Comparison of ENCODE assay signal across 1 cellular context in the genomic region with DNA sequence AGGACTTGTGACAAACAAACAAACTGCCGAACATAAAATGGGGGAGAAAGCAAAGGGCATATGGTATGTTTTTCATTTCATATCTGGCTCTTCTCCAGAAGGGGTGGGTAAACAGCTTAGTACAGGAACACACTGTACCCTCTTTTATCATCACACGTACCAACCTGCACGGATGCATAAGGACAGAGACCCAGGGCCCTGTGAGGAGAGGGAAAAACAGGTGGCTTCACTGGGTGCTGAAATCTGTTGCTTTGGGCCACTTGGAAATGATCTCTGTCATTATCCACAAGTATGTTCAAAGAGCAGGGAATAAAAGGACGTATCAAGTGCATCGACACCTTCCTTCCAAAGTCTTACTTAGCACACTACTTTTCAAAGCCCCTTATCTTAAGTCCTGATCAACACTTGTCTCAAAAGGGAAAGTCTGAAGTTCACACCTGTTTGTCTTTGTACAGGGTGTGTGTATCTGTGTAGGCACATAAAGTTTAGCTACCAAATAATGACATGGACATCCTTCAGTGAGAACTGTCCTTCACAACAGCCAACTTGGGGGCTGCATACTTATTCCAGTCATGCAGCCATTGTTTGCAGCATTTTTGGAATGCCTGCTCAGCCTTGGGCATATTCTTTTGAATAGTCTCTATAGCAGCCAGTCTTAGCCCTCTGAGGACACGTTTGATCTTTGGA.
A peak's percentile ranks its signal among the peaks of the same experiment; 100 is the strongest.
TF ChIP-seq lines count a peak whose summit lies in the region.

No MANE protein-coding gene starts in this region.

TF ChIP-seq in HepG2, 621 proteins besides CTCF, POLR2A, EP300 and RAD21 (continued from another document):
- TF ChIP-seq ZNF510 (CRISPR knock-in tag; IDR thresholded peaks at IDR 0.05; ENCODE audit: low read depth): no peak
- TF ChIP-seq SP1 (IDR thresholded peaks at IDR 0.05): no peak
- peak; percentile 24; the same call in 1 of the 2 replicates for TF ChIP-seq SP1 (CRISPR knock-in tag; IDR thresholded peaks at IDR 0.05)
- TF ChIP-seq NKX3-1 (CRISPR knock-in tag; IDR thresholded peaks at IDR 0.05): no peak
- TF ChIP-seq ZNF253 (CRISPR knock-in tag; IDR thresholded peaks at IDR 0.05; ENCODE audit: borderline replicate concordance): no peak
- TF ChIP-seq PITX1 (CRISPR knock-in tag; IDR thresholded peaks at IDR 0.05): peak; percentile 12; the same call in 1 of the 2 replicates
- TF ChIP-seq TOE1 (CRISPR knock-in tag; IDR thresholded peaks at IDR 0.05): 0 out of 2 replicates have a peak, but pooled peaks have one; percentile 51
- TF ChIP-seq AGO2 (optimal IDR thresholded peaks at IDR 0.05; ENCODE audit: low read depth, low read length): no peak
- no peak for TF ChIP-seq AGO1 (IDR thresholded peaks at IDR 0.05; ENCODE audit: low read depth, low read length, poor library complexity, severe bottlenecking)
- TF ChIP-seq SMYD3 (CRISPR knock-in tag; IDR thresholded peaks at IDR 0.05): no peak
- peak; percentile 66; the same call in 1 of the 2 replicates for TF ChIP-seq MED1 (CRISPR knock-in tag; IDR thresholded peaks at IDR 0.05)
- TF ChIP-seq SSRP1 (CRISPR knock-in tag; IDR thresholded peaks at IDR 0.05): no peak
- TF ChIP-seq POGZ (CRISPR knock-in tag; IDR thresholded peaks at IDR 0.05): peak; percentile 79; the same call in 1 of the 2 replicates
- no peak for TF ChIP-seq RFX1 (IDR thresholded peaks at IDR 0.05)
- TF ChIP-seq, protein P1, sequence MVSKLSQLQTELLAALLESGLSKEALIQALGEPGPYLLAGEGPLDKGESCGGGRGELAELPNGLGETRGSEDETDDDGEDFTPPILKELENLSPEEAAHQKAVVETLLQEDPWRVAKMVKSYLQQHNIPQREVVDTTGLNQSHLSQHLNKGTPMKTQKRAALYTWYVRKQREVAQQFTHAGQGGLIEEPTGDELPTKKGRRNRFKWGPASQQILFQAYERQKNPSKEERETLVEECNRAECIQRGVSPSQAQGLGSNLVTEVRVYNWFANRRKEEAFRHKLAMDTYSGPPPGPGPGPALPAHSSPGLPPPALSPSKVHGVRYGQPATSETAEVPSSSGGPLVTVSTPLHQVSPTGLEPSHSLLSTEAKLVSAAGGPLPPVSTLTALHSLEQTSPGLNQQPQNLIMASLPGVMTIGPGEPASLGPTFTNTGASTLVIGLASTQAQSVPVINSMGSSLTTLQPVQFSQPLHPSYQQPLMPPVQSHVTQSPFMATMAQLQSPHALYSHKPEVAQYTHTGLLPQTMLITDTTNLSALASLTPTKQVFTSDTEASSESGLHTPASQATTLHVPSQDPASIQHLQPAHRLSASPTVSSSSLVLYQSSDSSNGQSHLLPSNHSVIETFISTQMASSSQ (IDR thresholded peaks at IDR 0.05; ENCODE audit: low read depth): no peak
- TF ChIP-seq, protein P1 (CRISPR knock-in tag; IDR thresholded peaks at IDR 0.05; ENCODE audit: borderline replicate concordance): no peak
- TF ChIP-seq SMC3 (IDR thresholded peaks at IDR 0.05; ENCODE audit: low read length): no peak
- peak; percentile 62; the same call in 1 of the 2 replicates for TF ChIP-seq NFIC (IDR thresholded peaks at IDR 0.05; ENCODE audit: low read length)
- peak; percentile 15; the same call in 1 of the 2 replicates for TF ChIP-seq NR2F6 (IDR thresholded peaks at IDR 0.05)
- TF ChIP-seq NR2F6 (CRISPR knock-in tag; IDR thresholded peaks at IDR 0.05): no peak
- TF ChIP-seq ZNF556 (CRISPR knock-in tag; IDR thresholded peaks at IDR 0.05; ENCODE audit: borderline replicate concordance): peak; percentile 71; the same call in 1 of the 2 replicates
- no peak for TF ChIP-seq ZNF749 (CRISPR knock-in tag; IDR thresholded peaks at IDR 0.05; ENCODE audit: borderline replicate concordance)
- TF ChIP-seq, protein P2, sequence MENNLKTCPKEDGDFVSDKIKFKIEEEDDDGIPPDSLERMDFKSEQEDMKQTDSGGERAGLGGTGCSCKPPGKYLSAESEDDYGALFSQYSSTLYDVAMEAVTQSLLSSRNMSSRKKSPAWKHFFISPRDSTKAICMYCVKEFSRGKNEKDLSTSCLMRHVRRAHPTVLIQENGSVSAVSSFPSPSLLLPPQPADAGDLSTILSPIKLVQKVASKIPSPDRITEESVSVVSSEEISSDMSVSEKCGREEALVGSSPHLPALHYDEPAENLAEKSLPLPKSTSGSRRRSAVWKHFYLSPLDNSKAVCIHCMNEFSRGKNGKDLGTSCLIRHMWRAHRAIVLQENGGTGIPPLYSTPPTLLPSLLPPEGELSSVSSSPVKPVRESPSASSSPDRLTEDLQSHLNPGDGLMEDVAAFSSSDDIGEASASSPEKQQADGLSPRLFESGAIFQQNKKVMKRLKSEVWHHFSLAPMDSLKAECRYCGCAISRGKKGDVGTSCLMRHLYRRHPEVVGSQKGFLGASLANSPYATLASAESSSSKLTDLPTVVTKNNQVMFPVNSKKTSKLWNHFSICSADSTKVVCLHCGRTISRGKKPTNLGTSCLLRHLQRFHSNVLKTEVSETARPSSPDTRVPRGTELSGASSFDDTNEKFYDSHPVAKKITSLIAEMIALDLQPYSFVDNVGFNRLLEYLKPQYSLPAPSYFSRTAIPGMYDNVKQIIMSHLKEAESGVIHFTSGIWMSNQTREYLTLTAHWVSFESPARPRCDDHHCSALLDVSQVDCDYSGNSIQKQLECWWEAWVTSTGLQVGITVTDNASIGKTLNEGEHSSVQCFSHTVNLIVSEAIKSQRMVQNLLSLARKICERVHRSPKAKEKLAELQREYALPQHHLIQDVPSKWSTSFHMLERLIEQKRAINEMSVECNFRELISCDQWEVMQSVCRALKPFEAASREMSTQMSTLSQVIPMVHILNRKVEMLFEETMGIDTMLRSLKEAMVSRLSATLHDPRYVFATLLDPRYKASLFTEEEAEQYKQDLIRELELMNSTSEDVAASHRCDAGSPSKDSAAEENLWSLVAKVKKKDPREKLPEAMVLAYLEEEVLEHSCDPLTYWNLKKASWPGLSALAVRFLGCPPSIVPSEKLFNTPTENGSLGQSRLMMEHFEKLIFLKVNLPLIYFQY (CRISPR knock-in tag; IDR thresholded peaks at IDR 0.05; ENCODE audit: borderline replicate concordance): no peak
- TF ChIP-seq, protein P3, sequence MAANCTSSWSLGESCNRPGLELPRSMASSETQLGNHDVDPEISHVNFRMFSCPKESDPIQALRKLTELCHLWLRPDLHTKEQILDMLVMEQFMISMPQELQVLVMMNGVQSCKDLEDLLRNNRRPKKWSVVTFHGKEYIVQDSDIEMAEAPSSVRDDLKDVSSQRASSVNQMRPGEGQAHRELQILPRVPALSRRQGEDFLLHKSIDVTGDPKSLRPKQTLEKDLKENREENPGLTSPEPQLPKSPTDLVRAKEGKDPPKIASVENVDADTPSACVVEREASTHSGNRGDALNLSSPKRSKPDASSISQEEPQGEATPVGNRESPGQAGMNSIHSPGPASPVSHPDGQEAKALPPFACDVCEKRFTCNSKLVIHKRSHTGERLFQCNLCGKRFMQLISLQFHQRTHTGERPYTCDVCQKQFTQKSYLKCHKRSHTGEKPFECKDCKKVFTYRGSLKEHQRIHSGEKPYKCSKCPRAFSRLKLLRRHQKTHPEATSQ (CRISPR knock-in tag; IDR thresholded peaks at IDR 0.05; ENCODE audit: borderline replicate concordance): no peak
- TF ChIP-seq, protein P4, sequence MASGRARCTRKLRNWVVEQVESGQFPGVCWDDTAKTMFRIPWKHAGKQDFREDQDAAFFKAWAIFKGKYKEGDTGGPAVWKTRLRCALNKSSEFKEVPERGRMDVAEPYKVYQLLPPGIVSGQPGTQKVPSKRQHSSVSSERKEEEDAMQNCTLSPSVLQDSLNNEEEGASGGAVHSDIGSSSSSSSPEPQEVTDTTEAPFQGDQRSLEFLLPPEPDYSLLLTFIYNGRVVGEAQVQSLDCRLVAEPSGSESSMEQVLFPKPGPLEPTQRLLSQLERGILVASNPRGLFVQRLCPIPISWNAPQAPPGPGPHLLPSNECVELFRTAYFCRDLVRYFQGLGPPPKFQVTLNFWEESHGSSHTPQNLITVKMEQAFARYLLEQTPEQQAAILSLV (CRISPR knock-in tag; IDR thresholded peaks at IDR 0.05; ENCODE audit: borderline replicate concordance): peak; percentile 57; the same call in 1 of the 2 replicates
- 0 out of 2 replicates have a peak, but pooled peaks have one; percentile 49 for TF ChIP-seq ZBTB1 (CRISPR knock-in tag; IDR thresholded peaks at IDR 0.05; ENCODE audit: borderline replicate concordance)
- TF ChIP-seq ATF1 (CRISPR knock-in tag; IDR thresholded peaks at IDR 0.05): peak; percentile 61
- TF ChIP-seq ZSCAN9 (CRISPR knock-in tag; IDR thresholded peaks at IDR 0.05; ENCODE audit: borderline replicate concordance): 0 out of 2 replicates have a peak, but pooled peaks have one; percentile 7
- peak; percentile 55; the same call in 1 of the 2 replicates for TF ChIP-seq HNF4G (IDR thresholded peaks at IDR 0.05; ENCODE audit: borderline replicate concordance, low read depth, low read length)
- TF ChIP-seq HNF4G (CRISPR knock-in tag; IDR thresholded peaks at IDR 0.05; ENCODE audit: borderline replicate concordance, low read depth): no peak; the same call in 1 of the 2 replicates
- TF ChIP-seq, protein P5, sequence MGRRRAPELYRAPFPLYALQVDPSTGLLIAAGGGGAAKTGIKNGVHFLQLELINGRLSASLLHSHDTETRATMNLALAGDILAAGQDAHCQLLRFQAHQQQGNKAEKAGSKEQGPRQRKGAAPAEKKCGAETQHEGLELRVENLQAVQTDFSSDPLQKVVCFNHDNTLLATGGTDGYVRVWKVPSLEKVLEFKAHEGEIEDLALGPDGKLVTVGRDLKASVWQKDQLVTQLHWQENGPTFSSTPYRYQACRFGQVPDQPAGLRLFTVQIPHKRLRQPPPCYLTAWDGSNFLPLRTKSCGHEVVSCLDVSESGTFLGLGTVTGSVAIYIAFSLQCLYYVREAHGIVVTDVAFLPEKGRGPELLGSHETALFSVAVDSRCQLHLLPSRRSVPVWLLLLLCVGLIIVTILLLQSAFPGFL (CRISPR knock-in tag; IDR thresholded peaks at IDR 0.05): no peak
- TF ChIP-seq TEAD3 (CRISPR knock-in tag; optimal IDR thresholded peaks at IDR 0.05; ENCODE audit: borderline replicate concordance): peak; percentile 82
- TF ChIP-seq ZMYM4 (CRISPR knock-in tag; IDR thresholded peaks at IDR 0.05): peak; percentile 51; the same call in 1 of the 2 replicates
- TF ChIP-seq CREM (IDR thresholded peaks at IDR 0.05): peak; percentile 32
- TF ChIP-seq CREM (CRISPR knock-in tag; IDR thresholded peaks at IDR 0.05): no peak
- TF ChIP-seq WIZ (CRISPR knock-in tag; IDR thresholded peaks at IDR 0.05): 0 out of 2 replicates have a peak, but pooled peaks have one; percentile 62
- TF ChIP-seq, protein P6, sequence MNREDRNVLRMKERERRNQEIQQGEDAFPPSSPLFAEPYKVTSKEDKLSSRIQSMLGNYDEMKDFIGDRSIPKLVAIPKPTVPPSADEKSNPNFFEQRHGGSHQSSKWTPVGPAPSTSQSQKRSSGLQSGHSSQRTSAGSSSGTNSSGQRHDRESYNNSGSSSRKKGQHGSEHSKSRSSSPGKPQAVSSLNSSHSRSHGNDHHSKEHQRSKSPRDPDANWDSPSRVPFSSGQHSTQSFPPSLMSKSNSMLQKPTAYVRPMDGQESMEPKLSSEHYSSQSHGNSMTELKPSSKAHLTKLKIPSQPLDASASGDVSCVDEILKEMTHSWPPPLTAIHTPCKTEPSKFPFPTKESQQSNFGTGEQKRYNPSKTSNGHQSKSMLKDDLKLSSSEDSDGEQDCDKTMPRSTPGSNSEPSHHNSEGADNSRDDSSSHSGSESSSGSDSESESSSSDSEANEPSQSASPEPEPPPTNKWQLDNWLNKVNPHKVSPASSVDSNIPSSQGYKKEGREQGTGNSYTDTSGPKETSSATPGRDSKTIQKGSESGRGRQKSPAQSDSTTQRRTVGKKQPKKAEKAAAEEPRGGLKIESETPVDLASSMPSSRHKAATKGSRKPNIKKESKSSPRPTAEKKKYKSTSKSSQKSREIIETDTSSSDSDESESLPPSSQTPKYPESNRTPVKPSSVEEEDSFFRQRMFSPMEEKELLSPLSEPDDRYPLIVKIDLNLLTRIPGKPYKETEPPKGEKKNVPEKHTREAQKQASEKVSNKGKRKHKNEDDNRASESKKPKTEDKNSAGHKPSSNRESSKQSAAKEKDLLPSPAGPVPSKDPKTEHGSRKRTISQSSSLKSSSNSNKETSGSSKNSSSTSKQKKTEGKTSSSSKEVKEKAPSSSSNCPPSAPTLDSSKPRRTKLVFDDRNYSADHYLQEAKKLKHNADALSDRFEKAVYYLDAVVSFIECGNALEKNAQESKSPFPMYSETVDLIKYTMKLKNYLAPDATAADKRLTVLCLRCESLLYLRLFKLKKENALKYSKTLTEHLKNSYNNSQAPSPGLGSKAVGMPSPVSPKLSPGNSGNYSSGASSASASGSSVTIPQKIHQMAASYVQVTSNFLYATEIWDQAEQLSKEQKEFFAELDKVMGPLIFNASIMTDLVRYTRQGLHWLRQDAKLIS (CRISPR knock-in tag; IDR thresholded peaks at IDR 0.05): 0 out of 2 replicates have a peak, but pooled peaks have one; percentile 39
- 0 out of 2 replicates have a peak, but pooled peaks have one; percentile 31 for TF ChIP-seq ZNF136 (CRISPR knock-in tag; IDR thresholded peaks at IDR 0.05; ENCODE audit: low read depth)
- TF ChIP-seq ZNF605 (CRISPR knock-in tag; IDR thresholded peaks at IDR 0.05): 0 out of 2 replicates have a peak, but pooled peaks have one; percentile 28
- TF ChIP-seq TBP (CRISPR knock-in tag; IDR thresholded peaks at IDR 0.05): no peak
- TF ChIP-seq RARG (CRISPR knock-in tag; IDR thresholded peaks at IDR 0.05; ENCODE audit: low read depth): no peak
- TF ChIP-seq ZNF337 (CRISPR knock-in tag; IDR thresholded peaks at IDR 0.05; ENCODE audit: borderline replicate concordance, low read depth): 0 out of 2 replicates have a peak, but pooled peaks have one; percentile 78
- TF ChIP-seq, protein P7, sequence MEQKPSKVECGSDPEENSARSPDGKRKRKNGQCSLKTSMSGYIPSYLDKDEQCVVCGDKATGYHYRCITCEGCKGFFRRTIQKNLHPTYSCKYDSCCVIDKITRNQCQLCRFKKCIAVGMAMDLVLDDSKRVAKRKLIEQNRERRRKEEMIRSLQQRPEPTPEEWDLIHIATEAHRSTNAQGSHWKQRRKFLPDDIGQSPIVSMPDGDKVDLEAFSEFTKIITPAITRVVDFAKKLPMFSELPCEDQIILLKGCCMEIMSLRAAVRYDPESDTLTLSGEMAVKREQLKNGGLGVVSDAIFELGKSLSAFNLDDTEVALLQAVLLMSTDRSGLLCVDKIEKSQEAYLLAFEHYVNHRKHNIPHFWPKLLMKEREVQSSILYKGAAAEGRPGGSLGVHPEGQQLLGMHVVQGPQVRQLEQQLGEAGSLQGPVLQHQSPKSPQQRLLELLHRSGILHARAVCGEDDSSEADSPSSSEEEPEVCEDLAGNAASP (CRISPR knock-in tag; IDR thresholded peaks at IDR 0.05; ENCODE audit: borderline replicate concordance): no peak
